1 cellular context compared by ENCODE assay signal in genomic region chr16:10964039-10964890, GRCh38.
TF ChIP-seq lines count a peak whose summit lies in the region.

No MANE protein-coding gene starts in this region.

TF ChIP-seq in HepG2, 621 proteins besides CTCF, POLR2A, EP300 and RAD21 (continued from another document and continues in another):
- TF ChIP-seq ZBED4 (CRISPR knock-in tag; IDR thresholded peaks at IDR 0.05; ENCODE audit: borderline replicate concordance): peak; percentile 54; the same call in 1 of the 2 replicates
- peak; percentile 32; the same call in 1 of the 2 replicates for TF ChIP-seq ZNF768 (CRISPR knock-in tag; IDR thresholded peaks at IDR 0.05)
- no peak for TF ChIP-seq MTERF4 (CRISPR knock-in tag; IDR thresholded peaks at IDR 0.05)
- no peak for TF ChIP-seq ZNF761 (CRISPR knock-in tag; conservative IDR thresholded peaks at IDR 0.05)
- peak; percentile 78; the same call in 1 of the 2 replicates for TF ChIP-seq ZNF44 (CRISPR knock-in tag; IDR thresholded peaks at IDR 0.05)
- no peak; the same call in 1 of the 2 replicates for TF ChIP-seq ZNF33B (CRISPR knock-in tag; IDR thresholded peaks at IDR 0.05)
- TF ChIP-seq ARID5B (CRISPR knock-in tag; IDR thresholded peaks at IDR 0.05): peak; percentile 46
- no peak for TF ChIP-seq LCORL (IDR thresholded peaks at IDR 0.05)
- peak; percentile 58; the same call in 1 of the 2 replicates for TF ChIP-seq LCORL (CRISPR knock-in tag; IDR thresholded peaks at IDR 0.05)
- TF ChIP-seq IKZF1 (IDR thresholded peaks at IDR 0.05): no peak
- TF ChIP-seq ZNF839 (CRISPR knock-in tag; IDR thresholded peaks at IDR 0.05; ENCODE audit: borderline replicate concordance): peak; percentile 36; the same call in 1 of the 2 replicates
- peak; percentile 68 for TF ChIP-seq ZBTB26 (CRISPR knock-in tag; IDR thresholded peaks at IDR 0.05; ENCODE audit: borderline replicate concordance)
- no peak for TF ChIP-seq SP140L (CRISPR knock-in tag; IDR thresholded peaks at IDR 0.05; ENCODE audit: borderline replicate concordance)
- TF ChIP-seq THAP9 (CRISPR knock-in tag; IDR thresholded peaks at IDR 0.05; ENCODE audit: borderline replicate concordance): peak; percentile 66; the same call in 1 of the 2 replicates
- no peak for TF ChIP-seq ZNF275 (CRISPR knock-in tag; IDR thresholded peaks at IDR 0.05; ENCODE audit: borderline replicate concordance)
- TF ChIP-seq MEIS1 (CRISPR knock-in tag; IDR thresholded peaks at IDR 0.05; ENCODE audit: borderline replicate concordance): 0 out of 2 replicates have a peak, but pooled peaks have one; percentile 50
- TF ChIP-seq HBP1 (CRISPR knock-in tag; IDR thresholded peaks at IDR 0.05; ENCODE audit: low read depth): peak; percentile 60; the same call in 1 of the 2 replicates
- 0 out of 2 replicates have a peak, but pooled peaks have one; percentile 47 for TF ChIP-seq ZNF256 (CRISPR knock-in tag; conservative IDR thresholded peaks at IDR 0.05)
- TF ChIP-seq ZNF737 (CRISPR knock-in tag; IDR thresholded peaks at IDR 0.05; ENCODE audit: borderline replicate concordance): no peak; the same call in 1 of the 2 replicates
- peak; percentile 64; the same call in 1 of the 2 replicates for TF ChIP-seq EEA1 (CRISPR knock-in tag; IDR thresholded peaks at IDR 0.05; ENCODE audit: borderline replicate concordance)
- peak; percentile 97 for TF ChIP-seq XRCC5 (optimal IDR thresholded peaks at IDR 0.05; ENCODE audit: low read length)
- TF ChIP-seq ZFP91 (CRISPR knock-in tag; IDR thresholded peaks at IDR 0.05; ENCODE audit: borderline replicate concordance): peak; percentile 72; the same call in 1 of the 2 replicates
- TF ChIP-seq ZNF792 (CRISPR knock-in tag; IDR thresholded peaks at IDR 0.05): no peak
- TF ChIP-seq ZSCAN21 (CRISPR knock-in tag; IDR thresholded peaks at IDR 0.05; ENCODE audit: borderline replicate concordance): no peak
- TF ChIP-seq ZNF550 (CRISPR knock-in tag; IDR thresholded peaks at IDR 0.05; ENCODE audit: borderline replicate concordance): no peak
- no peak for TF ChIP-seq TEF (CRISPR knock-in tag; IDR thresholded peaks at IDR 0.05)
- TF ChIP-seq ATRX (CRISPR knock-in tag; IDR thresholded peaks at IDR 0.05; ENCODE audit: borderline replicate concordance): no peak
- 0 out of 2 replicates have a peak, but pooled peaks have one; percentile 74 for TF ChIP-seq ZNF547 (CRISPR knock-in tag; IDR thresholded peaks at IDR 0.05)
- peak; percentile 44 for TF ChIP-seq FOSL2 (CRISPR knock-in tag; IDR thresholded peaks at IDR 0.05)
- TF ChIP-seq ZNF24 (IDR thresholded peaks at IDR 0.05): no peak
- TF ChIP-seq JUNB (CRISPR knock-in tag; IDR thresholded peaks at IDR 0.05; ENCODE audit: borderline replicate concordance): no peak
- no peak for TF ChIP-seq HES4 (CRISPR knock-in tag; IDR thresholded peaks at IDR 0.05; ENCODE audit: borderline replicate concordance)
- no peak for TF ChIP-seq CHD4 (IDR thresholded peaks at IDR 0.05; ENCODE audit: borderline replicate concordance, low read length)
- TF ChIP-seq ZNF280D (CRISPR knock-in tag; IDR thresholded peaks at IDR 0.05): peak; percentile 73; the same call in 1 of the 2 replicates
- TF ChIP-seq CBFB (CRISPR knock-in tag; IDR thresholded peaks at IDR 0.05): peak; percentile 80; the same call in 1 of the 2 replicates
